11 cellular contexts compared by ENCODE assay signal in the genomic region with DNA sequence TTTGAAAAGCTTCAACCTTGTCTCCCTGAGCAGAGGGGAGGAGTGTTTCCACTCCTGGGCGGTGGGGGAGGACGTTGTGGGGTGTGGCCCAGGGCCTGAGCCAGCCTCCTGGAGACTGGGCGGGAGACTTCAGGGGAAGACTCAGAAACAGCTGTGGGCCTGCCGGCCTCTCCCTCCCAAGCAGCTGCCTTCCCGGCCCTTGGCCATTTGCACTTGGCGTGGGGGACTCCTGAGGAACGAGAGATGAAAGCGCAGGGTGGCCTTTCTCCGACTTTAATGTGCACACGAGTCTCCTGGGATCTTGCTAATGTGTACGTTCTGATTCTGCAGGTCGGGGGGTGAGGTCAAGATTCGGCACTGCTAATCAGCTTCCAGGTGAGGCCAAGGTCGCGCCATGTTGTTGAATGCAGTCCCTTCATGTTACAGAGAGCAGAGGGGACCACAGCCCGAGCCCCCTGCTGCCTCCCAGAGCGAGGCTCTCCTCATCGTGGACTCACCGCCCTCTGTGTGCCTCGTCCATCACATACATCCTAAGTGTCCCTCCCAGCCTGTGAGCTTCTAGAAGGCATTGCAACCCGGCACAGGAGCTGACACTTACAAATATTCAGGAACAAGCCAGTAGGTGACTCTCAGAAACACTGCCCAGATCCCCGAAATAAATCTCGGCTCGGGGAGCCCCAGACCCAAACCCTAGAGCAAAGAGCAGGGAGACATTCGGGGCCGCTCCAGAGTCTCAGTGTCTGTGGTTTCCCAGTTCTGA. TPM values are rescaled to one million over a fixed set of nuclear protein-coding genes. Genes with fewer than 3 reads are reported as not detected.
DNase-seq lines count a peak whose midpoint lies in the region; ATAC-seq and TF ChIP-seq lines count a peak whose summit lies in the region.
"Had no signal": no experiment of that assay in that cellular context is flagged by ENCODE, and none has a peak within 500 bp of the region (broad histone marks: within the 10 kb centered on the region; RNA-seq: fewer than 3 reads in every experiment).

No MANE protein-coding gene starts in this region.

- TF ChIP-seq CTCF in upper lobe of right lung (IDR thresholded peaks at IDR 0.05) (no peak), natural killer cell (IDR thresholded peaks at IDR 0.05) (no peak)

- no peaks in the 10 kb centered on the region for H3K36me3 ChIP-seq in upper lobe of right lung

- ATAC-seq in Right ventricle myocardium inferior (peak; percentile 84), upper lobe of right lung (peak; percentile 56), natural killer cell (no peak), HG02610 (IDR thresholded peaks at IDR 0.05; ENCODE audit: unreplicated experiment) (no peak)
- ATAC-seq in activated T-helper 17 cell treated with anti-CD3 and anti-CD28 coated beads, Interleukin-2, amount 50 U/mL, for 72 hours (replicated peaks) = no peak

- peaks cover 36% of the 10 kb centered on the region for H3K36me3 Mint-ChIP-seq in activated T-helper 17 cell treated with anti-CD3 and anti-CD28 coated beads, Interleukin-2, amount 50 U/mL, for 72 hours (ENCODE audit: low read depth)
- no peaks in the 10 kb centered on the region for H3K36me3 Mint-ChIP-seq in natural killer cell

- no peaks in the 10 kb centered on the region for H3K27me3 ChIP-seq in upper lobe of right lung
- H3K27me3 ChIP-seq: SJSA1 had no signal

- no peaks in the 10 kb centered on the region for H3K9me3 ChIP-seq in upper lobe of right lung
- H3K9me3 ChIP-seq: SJSA1 had no signal

- peaks cover 18% of the 10 kb centered on the region for H3K4me1 ChIP-seq in upper lobe of right lung

- intact Hi-C loops in Right ventricle myocardium inferior (cut with DNase I) (no loop called here), cardiac septum (cut with DNase I) (no loop called here), upper lobe of right lung (cut with DNase I) (no loop called here), natural killer cell (cut with micrococcal nuclease) (loop anchor here (5.0 kb wide), 1 partner anchor 42 kb away; no protein-coding TSS in a partner anchor)

- peaks cover 5% of the 10 kb centered on the region for H3K4me1 Mint-ChIP-seq in activated T-helper 17 cell treated with anti-CD3 and anti-CD28 coated beads, Interleukin-2, amount 50 U/mL, for 72 hours
- no peaks in the 10 kb centered on the region for H3K4me1 Mint-ChIP-seq in natural killer cell

- H3K27ac ChIP-seq in upper lobe of right lung (no peak overlapping the region), caudate nucleus (ENCODE audit: low read depth, low read length) (no peak overlapping the region)
- H3K27ac ChIP-seq: epithelial cell of prostate, SJSA1 had no signal

- peak overlapping the region; percentile 69 for H3K27ac Mint-ChIP-seq in activated T-helper 17 cell treated with anti-CD3 and anti-CD28 coated beads, Interleukin-2, amount 50 U/mL, for 72 hours
- no peak overlapping the region for H3K27ac Mint-ChIP-seq in natural killer cell

- H3K4me3 ChIP-seq in upper lobe of right lung = no peak overlapping the region
- H3K4me3 ChIP-seq: SJSA1 had no signal

- H3K27me3 Mint-ChIP-seq in activated T-helper 17 cell treated with anti-CD3 and anti-CD28 coated beads, Interleukin-2, amount 50 U/mL, for 72 hours = no peaks in the 10 kb centered on the region
- H3K27me3 Mint-ChIP-seq in natural killer cell (ENCODE audit: low read depth in 2 of 2) = no peaks in the 10 kb centered on the region

- no peak for DNase-seq in Right ventricle myocardium inferior (ENCODE audit: missing footprints)
- no peak for DNase-seq in cardiac septum (ENCODE audit: low spot score)
- DNase-seq in iPS-NIHi7 (ENCODE audit: extremely low spot score) = peak; percentile 68
- DNase-seq in upper lobe of right lung = no peak
- no peak for DNase-seq in caudate nucleus (lab: John Stamatoyannopoulos, UW)
- DNase-seq in natural killer cell = no peak
- DNase-seq: activated gamma-delta T cell had no signal

- no peaks in the 10 kb centered on the region for H3K9me3 Mint-ChIP-seq in activated T-helper 17 cell treated with anti-CD3 and anti-CD28 coated beads, Interleukin-2, amount 50 U/mL, for 72 hours
- no peaks in the 10 kb centered on the region for H3K9me3 Mint-ChIP-seq in natural killer cell

- H3K4me3 Mint-ChIP-seq in activated T-helper 17 cell treated with anti-CD3 and anti-CD28 coated beads, Interleukin-2, amount 50 U/mL, for 72 hours = no peak overlapping the region
- no peak overlapping the region for H3K4me3 Mint-ChIP-seq in natural killer cell

RNA-seq across cellular contexts. Expression of a gene that starts 7.7 kb away (rescaled TPM):
- total RNA-seq in Right ventricle myocardium inferior (0.27 TPM), cardiac septum (0.78 TPM), upper lobe of right lung (6.9 TPM), natural killer cell (1 to 10 TPM; 2.0 to 2.7 (median 2.6) TPM)
- 100 to 1,000 TPM; 175 to 300 TPM for total RNA-seq in activated T-helper 17 cell treated with anti-CD3 and anti-CD28 coated beads, Interleukin-2, amount 50 U/mL, for 72 hours

RNA-seq across cellular contexts. Expression of a gene that starts 27.8 kb away (rescaled TPM):
- total RNA-seq in Right ventricle myocardium inferior = 0.19 TPM
- total RNA-seq in cardiac septum = 0.32 TPM
- 10 to 100 TPM; 41.1 to 88.6 TPM for total RNA-seq in activated T-helper 17 cell treated with anti-CD3 and anti-CD28 coated beads, Interleukin-2, amount 50 U/mL, for 72 hours
- 1.6 TPM for total RNA-seq in upper lobe of right lung
- total RNA-seq in natural killer cell = 100 to 1,000 TPM in 1 of 3 donors, 10 to 100 TPM in 2; 17.4 to 142 (median 18.1) TPM
- total RNA-seq: SJSA1 had no signal

RNA-seq across cellular contexts. Expression of a gene that starts 50.5 kb away (rescaled TPM):
- total RNA-seq in Right ventricle myocardium inferior (8.2 TPM), cardiac septum (5.0 TPM), upper lobe of right lung (15.9 TPM), natural killer cell (10 to 100 TPM in 1 of 3 donors, 1 to 10 TPM in 2; 7.0 to 11.9 (median 8.8) TPM)
- total RNA-seq in activated T-helper 17 cell treated with anti-CD3 and anti-CD28 coated beads, Interleukin-2, amount 50 U/mL, for 72 hours = 1 to 10 TPM; 4.6 to 4.8 TPM

Comparison
In these comparisons a context has a peak if more than half of its experiments do, and no peak if none do; other contexts are left out.
1. ATAC-seq: peak in Right ventricle myocardium inferior (single experiment) and upper lobe of right lung (single experiment); none in activated T-helper 17 cell treated with anti-CD3 and anti-CD28 coated beads, Interleukin-2, amount 50 U/mL, for 72 hours (single experiment), natural killer cell (0 of 3) and HG02610 (single experiment).
2. RNA of a gene that starts 7.7 kb away (total RNA-seq): 175 to 300 TPM in activated T-helper 17 cell treated with anti-CD3 and anti-CD28 coated beads, Interleukin-2, amount 50 U/mL, for 72 hours; 6.9 TPM in upper lobe of right lung (single experiment), 2.0 to 2.7 TPM in natural killer cell, 0.78 TPM in cardiac septum (single experiment) and 0.27 TPM in Right ventricle myocardium inferior (single experiment); every median in the first group is over 10 times any median in the second.